Comparison of ENCODE assay signal across 15 cellular contexts in genomic region chr3:123476967-123477750, GRCh38. TPM values are rescaled to one million over a fixed set of nuclear protein-coding genes. Genes with fewer than 3 reads are reported as not detected.
"Had no signal": no experiment of that assay in that cellular context is flagged by ENCODE, and none has a peak within 500 bp of the region (broad histone marks: within the 10 kb centered on the region; RNA-seq: fewer than 3 reads in every experiment).

No MANE protein-coding gene starts in this region.

- H3K27ac Mint-ChIP-seq: activated CD4-positive, alpha-beta T cell treated with anti-CD3 and anti-CD28 coated beads for 36 hours; activated CD8-positive, alpha-beta T cell treated with anti-CD3 and anti-CD28 coated beads, Interleukin-2, amount 10 ng/mL, durations not matched to agents 7 days and 5 days; activated naive CD8-positive, alpha-beta T cell treated with anti-CD3 and anti-CD28 coated beads, Interleukin-2, amount 50 U/mL, for 24 hours; stimulated activated naive CD8-positive, alpha-beta T cell treated with anti-CD3 and anti-CD28 coated beads, Interleukin-15, amount 100 ng/mL, for 72 hours had no signal

- H3K9me3 Mint-ChIP-seq: activated naive CD8-positive, alpha-beta T cell treated with anti-CD3 and anti-CD28 coated beads, Interleukin-2, amount 50 U/mL, for 24 hours; stimulated activated naive CD8-positive, alpha-beta T cell treated with anti-CD3 and anti-CD28 coated beads, Interleukin-15, amount 100 ng/mL, for 72 hours had no signal

- H3K4me3 Mint-ChIP-seq: activated CD4-positive, alpha-beta T cell treated with anti-CD3 and anti-CD28 coated beads for 36 hours; activated CD8-positive, alpha-beta T cell treated with anti-CD3 and anti-CD28 coated beads, Interleukin-2, amount 10 ng/mL, durations not matched to agents 7 days and 5 days; activated naive CD8-positive, alpha-beta T cell treated with anti-CD3 and anti-CD28 coated beads, Interleukin-2, amount 50 U/mL, for 24 hours; stimulated activated naive CD8-positive, alpha-beta T cell treated with anti-CD3 and anti-CD28 coated beads, Interleukin-15, amount 100 ng/mL, for 72 hours had no signal

- H3K36me3 ChIP-seq: ascending aorta, esophagus muscularis mucosa, lower lobe of right lung, pancreas, thoracic aorta had no signal

- DNase-seq: activated CD4-positive, alpha-beta T cell treated with anti-CD3 and anti-CD28 coated beads for 36 hours; activated CD8-positive, alpha-beta memory T cell treated with anti-CD3 and anti-CD28 coated beads, Interleukin-2, amount 50 U/mL, for 48 hours; activated CD8-positive, alpha-beta T cell treated with anti-CD3 and anti-CD28 coated beads, Interleukin-2, amount 10 ng/mL, durations not matched to agents 7 days and 5 days; activated naive CD4-positive, alpha-beta T cell; activated naive CD8-positive, alpha-beta T cell treated with anti-CD3 and anti-CD28 coated beads, Interleukin-2, amount 50 U/mL, for 24 hours; lower lobe of right lung; midbrain; pancreas; stimulated activated CD4-positive, alpha-beta T cell treated with anti-CD3 and anti-CD28 coated beads, Interleukin-4, amount 100 ng/mL, for 4 hours; stimulated activated naive CD8-positive, alpha-beta T cell treated with anti-CD3 and anti-CD28 coated beads, Interleukin-15, amount 100 ng/mL, for 72 hours had no signal

- H3K4me1 Mint-ChIP-seq: activated CD4-positive, alpha-beta T cell treated with anti-CD3 and anti-CD28 coated beads for 36 hours; activated naive CD8-positive, alpha-beta T cell treated with anti-CD3 and anti-CD28 coated beads, Interleukin-2, amount 50 U/mL, for 24 hours had no signal

- H3K27me3 ChIP-seq: ascending aorta, esophagus muscularis mucosa, pancreas had no signal

- H3K4me3 ChIP-seq: ascending aorta, esophagus muscularis mucosa, lower lobe of right lung, pancreas, thoracic aorta had no signal

- H3K9me3 ChIP-seq: ascending aorta, esophagus muscularis mucosa, lower lobe of right lung, pancreas, thoracic aorta had no signal

- ATAC-seq: activated CD4-positive, alpha-beta T cell treated with anti-CD3 and anti-CD28 coated beads for 36 hours; activated CD8-positive, alpha-beta T cell treated with anti-CD3 and anti-CD28 coated beads, Interleukin-2, amount 10 ng/mL, durations not matched to agents 7 days and 5 days; activated naive CD8-positive, alpha-beta T cell treated with anti-CD3 and anti-CD28 coated beads, Interleukin-2, amount 50 U/mL, for 24 hours; lower lobe of right lung; pancreas; stimulated activated naive CD8-positive, alpha-beta T cell treated with anti-CD3 and anti-CD28 coated beads, Interleukin-15, amount 100 ng/mL, for 72 hours had no signal

- H3K4me1 ChIP-seq: ascending aorta, esophagus muscularis mucosa, lower lobe of right lung, pancreas had no signal

- H3K27ac ChIP-seq: ascending aorta, esophagus muscularis mucosa, lower lobe of right lung, pancreas, thoracic aorta, VCaP had no signal

RNA-seq across cellular contexts. Expression of gene ADCY5, which starts 28.3 kb away (rescaled TPM):
- total RNA-seq: activated CD4-positive, alpha-beta T cell treated with anti-CD3 and anti-CD28 coated beads for 36 hours; activated CD8-positive, alpha-beta T cell treated with anti-CD3 and anti-CD28 coated beads, Interleukin-2, amount 10 ng/mL, durations not matched to agents 7 days and 5 days; bronchial epithelial cell had no signal
